ENCODE assay signal across 27 cellular contexts in genomic region chr2:12604248-12604801, GRCh38.
"Had no signal": no experiment of that assay in that cellular context is flagged by ENCODE, and none has a peak within 500 bp of the region (broad histone marks: within the 10 kb centered on the region; RNA-seq: fewer than 3 reads in every experiment).

No MANE protein-coding gene starts in this region.

- H3K27ac ChIP-seq: ascending aorta, cardiac muscle cell, colonic mucosa, dorsolateral prefrontal cortex, lower lobe of right lung, thoracic aorta, WERI-Rb-1 had no signal

- H3K9me3 ChIP-seq: ascending aorta, colonic mucosa, lower lobe of right lung, thoracic aorta had no signal

- H3K27me3 Mint-ChIP-seq: activated T-cell treated with anti-CD3 and anti-CD28 coated beads, Interleukin-2, amount 50 U/mL, for 24 hours had no signal

- H3K9me3 Mint-ChIP-seq: activated CD4-positive, alpha-beta memory T cell treated with anti-CD3 and anti-CD28 coated beads, Interleukin-2, amount 10 ng/mL, durations not matched to agents 7 days and 5 days; T-helper 2 cell treated with Interferon-gamma antibody and Interleukin-4, amounts not matched to agents 5 μg/mL and 100 μg/mL, for 36 hours had no signal

- H3K36me3 ChIP-seq: ascending aorta, cardiac muscle cell, colonic mucosa, lower lobe of right lung, thoracic aorta, WERI-Rb-1 had no signal

- ATAC-seq: activated CD4-positive, CD25-positive, alpha-beta regulatory T cell treated with anti-CD3 and anti-CD28 coated beads, Interleukin-2, amount 50 U/mL, for 24 hours; left lobe of liver; lower lobe of right lung; naive thymus-derived CD8-positive, alpha-beta T cell; right cardiac atrium; stimulated activated naive CD8-positive, alpha-beta T cell treated with anti-CD3 and anti-CD28 coated beads, Interleukin-15, Interleukin-2, amounts not matched to agents 100 U/mL and 50 U/mL, for 24 hours had no signal

- H3K27ac Mint-ChIP-seq: activated CD4-positive, alpha-beta memory T cell treated with anti-CD3 and anti-CD28 coated beads, Interleukin-2, amount 10 ng/mL, durations not matched to agents 7 days and 5 days; activated naive CD4-positive, alpha-beta T cell treated with anti-CD3 and anti-CD28 coated beads, Interleukin-2, amount 10 ng/mL, durations not matched to agents 7 days and 5 days; activated naive CD8-positive, alpha-beta T cell treated with anti-CD3 and anti-CD28 coated beads, Interleukin-2, amount 10 ng/mL, durations not matched to agents 7 days and 5 days; activated T-cell treated with anti-CD3 and anti-CD28 coated beads, Interleukin-2, amount 50 U/mL, for 24 hours; brain; T-helper 2 cell treated with Interferon-gamma antibody and Interleukin-4, amounts not matched to agents 5 μg/mL and 100 μg/mL, for 36 hours had no signal

- H3K27me3 ChIP-seq: ascending aorta, cardiac muscle cell, colonic mucosa had no signal

- H3K4me3 Mint-ChIP-seq: activated CD4-positive, alpha-beta memory T cell treated with anti-CD3 and anti-CD28 coated beads, Interleukin-2, amount 10 ng/mL, durations not matched to agents 7 days and 5 days; activated naive CD4-positive, alpha-beta T cell treated with anti-CD3 and anti-CD28 coated beads, Interleukin-2, amount 10 ng/mL, durations not matched to agents 7 days and 5 days; activated naive CD8-positive, alpha-beta T cell treated with anti-CD3 and anti-CD28 coated beads, Interleukin-2, amount 10 ng/mL, durations not matched to agents 7 days and 5 days; activated T-cell treated with anti-CD3 and anti-CD28 coated beads, Interleukin-2, amount 50 U/mL, for 24 hours; brain; naive thymus-derived CD8-positive, alpha-beta T cell; T-helper 2 cell treated with Interferon-gamma antibody and Interleukin-4, amounts not matched to agents 5 μg/mL and 100 μg/mL, for 36 hours had no signal

- DNase-seq: activated CD4-positive, alpha-beta memory T cell treated with anti-CD3 and anti-CD28 coated beads, Interleukin-2, amount 10 ng/mL, durations not matched to agents 7 days and 5 days; activated CD4-positive, alpha-beta T cell treated with anti-CD3 and anti-CD28 coated beads for 48 hours; activated CD8-positive, alpha-beta memory T cell treated with anti-CD3 and anti-CD28 coated beads, Interleukin-2, amount 50 U/mL, for 48 hours; activated gamma-delta T cell; activated naive CD4-positive, alpha-beta T cell treated with anti-CD3 and anti-CD28 coated beads, Interleukin-2, amount 10 ng/mL, durations not matched to agents 7 days and 5 days; activated naive CD8-positive, alpha-beta T cell treated with anti-CD3 and anti-CD28 coated beads, Interleukin-2, amount 10 ng/mL, durations not matched to agents 7 days and 5 days; activated T-cell treated with anti-CD3 and anti-CD28 coated beads, Interleukin-2, amount 50 U/mL, for 24 hours; cerebellar nuclear complex; colonic mucosa; dorsolateral prefrontal cortex; effector memory CD4-positive, alpha-beta T cell; kidney glomerular epithelial cell; lower lobe of right lung; mesenchymal stem cell; naive thymus-derived CD8-positive, alpha-beta T cell; right cardiac atrium; stimulated activated CD4-positive, alpha-beta T cell treated with anti-CD3 and anti-CD28 coated beads, Interleukin-4, amount 100 ng/mL, for 1 hour; stimulated activated naive CD8-positive, alpha-beta T cell treated with anti-CD3 and anti-CD28 coated beads, Interleukin-15, Interleukin-2, amounts not matched to agents 100 U/mL and 50 U/mL, for 24 hours; trophoblast cell; WERI-Rb-1 had no signal

- H3K4me1 ChIP-seq: colonic mucosa, lower lobe of right lung had no signal

- H3K36me3 Mint-ChIP-seq: brain had no signal

- H3K4me3 ChIP-seq: ascending aorta, cardiac muscle cell, colonic mucosa, dorsolateral prefrontal cortex, lower lobe of right lung, thoracic aorta had no signal
